In genomic region chr1:32772281-32773017, GRCh38 we compare ENCODE assay signal across 14 cellular contexts. TPM values are rescaled to one million over a fixed set of nuclear protein-coding genes. Genes with fewer than 3 reads are reported as not detected.
A peak's percentile ranks its signal among the peaks of the same experiment; 100 is the strongest.
DNase-seq lines count a peak whose midpoint lies in the region; ATAC-seq, FAIRE-seq and TF ChIP-seq lines count a peak whose summit lies in the region.
"Had no signal": no experiment of that assay in that cellular context is flagged by ENCODE, and none has a peak within 500 bp of the region (broad histone marks: within the 10 kb centered on the region; RNA-seq: fewer than 3 reads in every experiment).

No MANE protein-coding gene starts in this region.

- no peak for TF ChIP-seq RAD21 in SK-N-SH (IDR thresholded peaks at IDR 0.05; ENCODE audit: low read length)

- peaks cover 19 to 22% of the 10 kb centered on the region in 2 experiments for H3K36me3 ChIP-seq in SK-N-SH (replicated peaks in 1 of 2; ENCODE audit: control insufficient read depth in 1 of 2, insufficient read depth in 2 of 2, low read length in 1 of 2)
- peaks cover 64% of the 10 kb centered on the region for H3K36me3 ChIP-seq in HUES64 (ENCODE audit: insufficient read depth, low read length)
- peaks cover 0 to 15% of the 10 kb centered on the region in 2 experiments for H3K36me3 ChIP-seq in endothelial cell of umbilical vein (ENCODE audit: control insufficient read depth in 2 of 2, extremely low read depth in 1 of 2, insufficient read depth in 2 of 2, low read length in 2 of 2)

- H2AFZ ChIP-seq in SK-N-SH (ENCODE audit: low read depth) (no peak overlapping the region), endothelial cell of umbilical vein (ENCODE audit: low read depth, low read length) (no peak overlapping the region)

- TF ChIP-seq POLR2A in endothelial cell of umbilical vein (IDR thresholded peaks at IDR 0.05; ENCODE audit: low read depth, low read length): no peak

- peaks cover 22 to 32% of the 10 kb centered on the region in 2 experiments for H3K4me1 ChIP-seq in SK-N-SH (ENCODE audit: control insufficient read depth in 1 of 2, insufficient read depth in 2 of 2, low read depth in 1 of 2, low read length in 1 of 2)
- H3K4me1 ChIP-seq in HUES64 (ENCODE audit: insufficient read depth, low read length): peaks cover 10% of the 10 kb centered on the region
- peaks cover 22% of the 10 kb centered on the region for H3K4me1 ChIP-seq in endothelial cell of umbilical vein (ENCODE audit: control insufficient read depth, extremely low read depth, insufficient read depth, low read length)

- H3K27me3 ChIP-seq in SK-N-SH (ENCODE audit: insufficient read depth): no peaks in the 10 kb centered on the region
- H3K27me3 ChIP-seq in HUES64 (ENCODE audit: insufficient read depth, low read length): no peaks in the 10 kb centered on the region
- H3K27me3 ChIP-seq in endothelial cell of umbilical vein (ENCODE audit: control insufficient read depth in 2 of 2, insufficient read depth in 2 of 2, low read length in 2 of 2): no peaks in the 10 kb centered on the region
- H3K27me3 ChIP-seq: transverse colon had no signal

- peak overlapping the region; percentile 59 for H3K27ac Mint-ChIP-seq in osteocyte (ENCODE audit: unreplicated experiment)

- no peaks in the 10 kb centered on the region for H3K9me3 ChIP-seq in SK-N-SH
- no peaks in the 10 kb centered on the region for H3K9me3 ChIP-seq in HUES64 (ENCODE audit: insufficient read depth, low read depth, low read length)
- H3K9me3 ChIP-seq in endothelial cell of umbilical vein (replicated peaks; ENCODE audit: control insufficient read depth, insufficient read depth, low read length): no peaks in the 10 kb centered on the region
- H3K9me3 ChIP-seq: transverse colon had no signal

- peaks cover 21% of the 10 kb centered on the region for H3K36me3 Mint-ChIP-seq in osteocyte (ENCODE audit: unreplicated experiment)

- no peaks in the 10 kb centered on the region for H3K9me3 Mint-ChIP-seq in osteocyte (ENCODE audit: unreplicated experiment)
- H3K9me3 Mint-ChIP-seq: CD4-positive, alpha-beta memory T cell; T-helper 1 cell treated with Interleukin-12 subunit alpha and Interleukin-12 subunit beta and Interleukin-4 antibody, amounts not matched to agents 30 μg/mL and 1 μg/mL, for 36 hours had no signal

- POLR2A ChIA-PET in SK-N-SH (lab: Yijun Ruan, JAX): interaction anchor here (1.8 kb wide), 1 partner anchor 121 kb away, joined by 5 read pairs; the partner anchor contains the start of gene RBBP4
- POLR2A ChIA-PET in endothelial cell of umbilical vein (lab: Charles Lee): no interaction called here

- no peaks in the 10 kb centered on the region for H3K79me2 ChIP-seq in SK-N-SH (ENCODE audit: insufficient read depth)
- H3K79me2 ChIP-seq in endothelial cell of umbilical vein (ENCODE audit: control insufficient read depth, insufficient read depth, low read length): no peaks in the 10 kb centered on the region

- no peaks in the 10 kb centered on the region for H3K9me2 ChIP-seq in SK-N-SH

- WGBS in SK-N-SH (ENCODE audit: low lambda C conversion rate): 96% methylated on average over 7 of the region's 10 CpGs
- 89% methylated on average over 10 of the region's 10 CpGs for WGBS in HUES64

- H3K4me2 ChIP-seq in SK-N-SH: no peak overlapping the region
- H3K4me2 ChIP-seq in endothelial cell of umbilical vein (ENCODE audit: insufficient read depth, low read length): no peak overlapping the region

- H3K4me3 ChIP-seq in SK-N-SH (ENCODE audit: low read depth in 2 of 2, low read length in 1 of 2) (no peak overlapping the region), HUES64 (ENCODE audit: low read length) (no peak overlapping the region), endothelial cell of umbilical vein (replicated peaks in 1 of 3; ENCODE audit: insufficient read depth in 1 of 3, low read depth in 1 of 3, low read length in 3 of 3) (no peak overlapping the region)
- H3K4me3 ChIP-seq: transverse colon had no signal

- FAIRE-seq in endothelial cell of umbilical vein (lab: Jason Lieb, UNC): no peak
- no peak for FAIRE-seq in D721Med (lab: Jason Lieb, UNC)
- FAIRE-seq: frontal cortex had no signal

- dilution Hi-C loops in endothelial cell of umbilical vein (cut with MboI; ENCODE audit: extremely low pct_ligation_motif_present, low sequenced_read_pairs): no loop called here

- no TSS peak for BruUV-seq in endothelial cell of umbilical vein (replicated peaks; lab: Mats Ljungman, UMichigan)

- H3K4me1 Mint-ChIP-seq in osteocyte (ENCODE audit: unreplicated experiment): peaks cover 56% of the 10 kb centered on the region

- H3K9ac ChIP-seq in SK-N-SH: no peak overlapping the region
- no peak overlapping the region for H3K9ac ChIP-seq in HUES64 (ENCODE audit: low read depth, low read length)
- H3K9ac ChIP-seq in endothelial cell of umbilical vein (replicated peaks; ENCODE audit: extremely low read depth, insufficient read depth, low read length): no peak overlapping the region

- H3K4me3 Mint-ChIP-seq in osteocyte (ENCODE audit: unreplicated experiment): no peak overlapping the region
- H3K4me3 Mint-ChIP-seq: T-helper 1 cell treated with Interleukin-12 subunit alpha and Interleukin-12 subunit beta and Interleukin-4 antibody, amounts not matched to agents 30 μg/mL and 1 μg/mL, for 36 hours had no signal

- TF ChIP-seq CTCF in SK-N-SH (IDR thresholded peaks at IDR 0.05) (no peak), endothelial cell of umbilical vein (IDR thresholded peaks at IDR 0.05; ENCODE audit: extremely low read depth in 1 of 2, insufficient read depth in 1 of 2, low read depth in 1 of 2, low read length in 2 of 2) (no peak), osteocyte (IDR thresholded peaks at IDR 0.05) (no peak), D721Med (IDR thresholded peaks at IDR 0.05; ENCODE audit: insufficient read depth, missing control alignments) (no peak)

- TF ChIP-seq EP300 in SK-N-SH (IDR thresholded peaks at IDR 0.05; ENCODE audit: borderline replicate concordance in 1 of 2, low read depth in 1 of 2, low read length in 1 of 2): no peak

- intact Hi-C loops in endothelial cell of umbilical vein (cut with micrococcal nuclease): loop anchor here (1.0 to 2.0 kb wide), 4 partner anchors 60 to 372 kb away; partner anchors contain the start of genes RBBP4 and ZBTB8OS

- no peaks in the 10 kb centered on the region for H3K9me1 ChIP-seq in endothelial cell of umbilical vein (replicated peaks; ENCODE audit: control insufficient read depth, extremely low read depth, insufficient read depth, low read length)

- no peak overlapping the region for H3K27ac ChIP-seq in SK-N-SH (ENCODE audit: low read depth in 2 of 2, low read length in 1 of 2)
- H3K27ac ChIP-seq in HUES64 (ENCODE audit: low read depth, low read length): 0 out of 2 replicates have a peak overlapping the region, but pooled peaks have one; percentile 0
- no peak overlapping the region for H3K27ac ChIP-seq in endothelial cell of umbilical vein (ENCODE audit: insufficient read depth, low read depth, low read length)
- H3K27ac ChIP-seq: HL-60 had no signal

- no peak for DNase-seq in SK-N-SH
- DNase-seq in endothelial cell of umbilical vein (ENCODE audit: low read depth, low spot score): no peak
- no peak for DNase-seq in osteocyte (ENCODE audit: extremely low spot score, unreplicated experiment)
- DNase-seq in cerebellar nuclear complex (lab: John Stamatoyannopoulos, UW): no peak
- no peak for DNase-seq in D721Med (ENCODE audit: insufficient read length, low spot score)
- DNase-seq: NCI-H1417 treated with DMSO at 0.1 percent for 48 hours had no signal

- peaks cover 6% of the 10 kb centered on the region; the same call in 1 of the 2 replicates for H4K20me1 ChIP-seq in SK-N-SH (ENCODE audit: insufficient read depth)
- no peaks in the 10 kb centered on the region for H4K20me1 ChIP-seq in endothelial cell of umbilical vein (replicated peaks; ENCODE audit: control insufficient read depth, extremely low read depth, insufficient read depth, low read length)

- ATAC-seq in SK-N-SH treated with all-trans-retinoic acid at 6 μM for 48 hours: peak; percentile 2
- ATAC-seq in GM21737 (IDR thresholded peaks at IDR 0.05; ENCODE audit: unreplicated experiment): no peak

- no peaks in the 10 kb centered on the region for H3K27me3 Mint-ChIP-seq in osteocyte (ENCODE audit: unreplicated experiment)
- H3K27me3 Mint-ChIP-seq: CD4-positive, alpha-beta memory T cell had no signal

- CTCF ChIA-PET in SK-N-SH (lab: Yijun Ruan, JAX) (interaction anchor here (0.6 to 19.0 kb wide), 36 partner anchors 9 to 371 kb away, joined by 3 to 392 read pairs (median 5); partner anchors contain the start of gene SYNC), endothelial cell of umbilical vein (lab: Charles Lee) (interaction anchor here (0.8 to 12.2 kb wide), 28 partner anchors 8 to 371 kb away, joined by 3 to 392 read pairs (median 6); a partner anchor contains a TSS)

- peaks cover 38% of the 10 kb centered on the region for H3F3A ChIP-seq in SK-N-SH (replicated peaks; ENCODE audit: insufficient read depth)

RNA-seq across cellular contexts. Expression of gene YARS1, which starts 44.7 kb away (rescaled TPM):
- 31.9 and 46.3 TPM in 2 replicates for polyA plus RNA-seq in SK-N-SH (2012; rRNA removed)
- polyA plus RNA-seq in SK-N-SH (2012; cell fraction: cytosol; rRNA removed): 41.7 and 41.8 TPM in 2 replicates
- 65.5 and 101 TPM in 2 replicates for polyA plus RNA-seq in SK-N-SH (2012; cell fraction: nucleus; rRNA removed)
- 132 TPM for polyA plus RNA-seq in HUES64 (2013, experiment 1 of 2)
- polyA plus RNA-seq in HUES64 (2013, experiment 2 of 2): 122 TPM
- 130 and 144 TPM in 2 replicates for total RNA-seq in endothelial cell of umbilical vein
- 31.5 and 38.2 TPM in 2 replicates for polyA plus RNA-seq in endothelial cell of umbilical vein
- 49.4 and 50.9 TPM in 2 replicates for polyA plus RNA-seq in endothelial cell of umbilical vein (2011; cell fraction: cytosol; rRNA removed)
- 102 and 121 TPM in 2 replicates for polyA plus RNA-seq in endothelial cell of umbilical vein (2011; cell fraction: nucleus; rRNA removed)
- polyA plus RNA-seq in endothelial cell of umbilical vein (2012): 77.2 and 108 TPM in 2 replicates
- 72.1 and 73.4 TPM in 2 replicates for polyA minus RNA-seq in endothelial cell of umbilical vein
- polyA minus RNA-seq in endothelial cell of umbilical vein (2011; cell fraction: cytosol; rRNA and poly(A)+ RNA removed): 79.1 TPM
- 41.4 and 54.8 TPM in 2 replicates for polyA minus RNA-seq in endothelial cell of umbilical vein (2011; cell fraction: nucleus; rRNA and poly(A)+ RNA removed)
- 177 and 191 TPM in 2 replicates for total RNA-seq in osteocyte

RNA-seq across cellular contexts. Expression of gene S100PBP, which starts 45.0 kb away (rescaled TPM):
- 13.2 and 19.2 TPM in 2 replicates for polyA plus RNA-seq in SK-N-SH (2012; rRNA removed)
- polyA plus RNA-seq in SK-N-SH (2012; cell fraction: cytosol; rRNA removed): 16.3 and 16.6 TPM in 2 replicates
- polyA plus RNA-seq in SK-N-SH (2012; cell fraction: nucleus; rRNA removed): 23.7 and 53.3 TPM in 2 replicates
- polyA plus RNA-seq in HUES64 (2013, experiment 1 of 2): 26.0 TPM
- polyA plus RNA-seq in HUES64 (2013, experiment 2 of 2): 24.2 TPM
- total RNA-seq in endothelial cell of umbilical vein: 36.9 and 38.6 TPM in 2 replicates
- polyA plus RNA-seq in endothelial cell of umbilical vein: 15.4 and 16.4 TPM in 2 replicates
- polyA plus RNA-seq in endothelial cell of umbilical vein (2011; cell fraction: cytosol; rRNA removed): 12.7 and 13.9 TPM in 2 replicates
- polyA plus RNA-seq in endothelial cell of umbilical vein (2011; cell fraction: nucleus; rRNA removed): 49.7 and 54.6 TPM in 2 replicates
- polyA plus RNA-seq in endothelial cell of umbilical vein (2012): 16.8 and 17.3 TPM in 2 replicates
- polyA minus RNA-seq in endothelial cell of umbilical vein: 26.2 and 34.7 TPM in 2 replicates
- 12.7 TPM for polyA minus RNA-seq in endothelial cell of umbilical vein (2011; cell fraction: cytosol; rRNA and poly(A)+ RNA removed)
- polyA minus RNA-seq in endothelial cell of umbilical vein (2011; cell fraction: nucleus; rRNA and poly(A)+ RNA removed): 27.5 and 47.7 TPM in 2 replicates
- total RNA-seq in osteocyte: 49.8 and 54.4 TPM in 2 replicates
